12 cellular contexts compared by ENCODE assay signal in genomic region chr3:30435950-30436349, GRCh38.
DNase-seq lines count a peak whose midpoint lies in the region; ATAC-seq and TF ChIP-seq lines count a peak whose summit lies in the region.
"Had no signal": no experiment of that assay in that cellular context is flagged by ENCODE, and none has a peak within 500 bp of the region (broad histone marks: within the 10 kb centered on the region; RNA-seq: fewer than 3 reads in every experiment).

No MANE protein-coding gene starts in this region.

- H3K36me3 Mint-ChIP-seq in activated naive CD4-positive, alpha-beta T cell treated with anti-CD3 and anti-CD28 coated beads for 36 hours (ENCODE audit: low read depth) = peaks cover 2% of the 10 kb centered on the region
- no peaks in the 10 kb centered on the region for H3K36me3 Mint-ChIP-seq in T-helper 1 cell treated with Interleukin-12 subunit alpha and Interleukin-12 subunit beta and Interleukin-4 antibody, amounts not matched to agents 30 μg/mL and 1 μg/mL, for 36 hours (ENCODE audit: low read depth)

- TF ChIP-seq EP300 in gastroesophageal sphincter (IDR thresholded peaks at IDR 0.05) = no peak
- TF ChIP-seq EP300 in suprapubic skin (IDR thresholded peaks at IDR 0.05) = no peak

- peak overlapping the region in 1 of 2 donors; percentile 8 for H3K4me3 ChIP-seq in gastroesophageal sphincter
- H3K4me3 ChIP-seq in suprapubic skin = peak overlapping the region; percentile 1
- H3K4me3 ChIP-seq: mucosa of descending colon, SJSA1, upper lobe of left lung had no signal

- TF ChIP-seq CTCF in gastroesophageal sphincter (IDR thresholded peaks at IDR 0.05) = no peak
- no peak for TF ChIP-seq CTCF in suprapubic skin (IDR thresholded peaks at IDR 0.05)

- H3K27ac Mint-ChIP-seq in activated naive CD4-positive, alpha-beta T cell treated with anti-CD3 and anti-CD28 coated beads for 36 hours = no peak overlapping the region
- H3K27ac Mint-ChIP-seq in T-helper 1 cell treated with Interleukin-12 subunit alpha and Interleukin-12 subunit beta and Interleukin-4 antibody, amounts not matched to agents 30 μg/mL and 1 μg/mL, for 36 hours = no peak overlapping the region

- no peaks in the 10 kb centered on the region for H3K27me3 Mint-ChIP-seq in activated naive CD4-positive, alpha-beta T cell treated with anti-CD3 and anti-CD28 coated beads for 36 hours (ENCODE audit: low read depth)
- H3K27me3 Mint-ChIP-seq in T-helper 1 cell treated with Interleukin-12 subunit alpha and Interleukin-12 subunit beta and Interleukin-4 antibody, amounts not matched to agents 30 μg/mL and 1 μg/mL, for 36 hours (ENCODE audit: low read depth) = no peaks in the 10 kb centered on the region

- H3K4me1 ChIP-seq in gastroesophageal sphincter (peaks cover 8 to 55% (median 40%) of the 10 kb centered on the region in 3 donors), suprapubic skin (peaks cover 6% of the 10 kb centered on the region)

- H3K9me3 Mint-ChIP-seq in activated naive CD4-positive, alpha-beta T cell treated with anti-CD3 and anti-CD28 coated beads for 36 hours = no peaks in the 10 kb centered on the region
- H3K9me3 Mint-ChIP-seq in T-helper 1 cell treated with Interleukin-12 subunit alpha and Interleukin-12 subunit beta and Interleukin-4 antibody, amounts not matched to agents 30 μg/mL and 1 μg/mL, for 36 hours = peaks cover 4% of the 10 kb centered on the region

- peak overlapping the region; percentile 60 to 99 (median 81) for H3K27ac ChIP-seq in gastroesophageal sphincter
- H3K27ac ChIP-seq in suprapubic skin = peak overlapping the region; percentile 27
- H3K27ac ChIP-seq: SJSA1 had no signal

- 49 to 66% methylated on average over 6 of the region's 6 CpGs for WGBS in gastroesophageal sphincter (ENCODE audit: low coverage in 1 of 2), 2 donors
- WGBS in suprapubic skin = 51% methylated on average over 6 of the region's 6 CpGs

- H3K36me3 ChIP-seq in gastroesophageal sphincter (no peaks in the 10 kb centered on the region), suprapubic skin (no peaks in the 10 kb centered on the region)
- H3K36me3 ChIP-seq: SJSA1, upper lobe of left lung had no signal

- CTCF ChIA-PET in activated naive CD4-positive, alpha-beta T cell treated with anti-CD3 and anti-CD28 coated beads for 36 hours (lab: Charles Lee) = interaction anchor here (1.3 to 1.4 kb wide), 2 partner anchors 67 to 117 kb away, joined by 3 read pairs; no protein-coding TSS in a partner anchor

- H3K4me3 Mint-ChIP-seq in activated naive CD4-positive, alpha-beta T cell treated with anti-CD3 and anti-CD28 coated beads for 36 hours = peak overlapping the region; percentile 57
- H3K4me3 Mint-ChIP-seq in T-helper 1 cell treated with Interleukin-12 subunit alpha and Interleukin-12 subunit beta and Interleukin-4 antibody, amounts not matched to agents 30 μg/mL and 1 μg/mL, for 36 hours = peak overlapping the region; percentile 56

- intact Hi-C loops in activated naive CD4-positive, alpha-beta T cell treated with anti-CD3 and anti-CD28 coated beads for 36 hours (cut with micrococcal nuclease) = loop anchor here (2.0 kb wide), 1 partner anchor 163 kb away; no protein-coding TSS in a partner anchor

- H3K27me3 ChIP-seq in gastroesophageal sphincter (no peaks in the 10 kb centered on the region), suprapubic skin (no peaks in the 10 kb centered on the region)
- H3K27me3 ChIP-seq: SJSA1, upper lobe of left lung had no signal

- TF ChIP-seq POLR2A in gastroesophageal sphincter (IDR thresholded peaks at IDR 0.05) (no peak), suprapubic skin (IDR thresholded peaks at IDR 0.05) (no peak)

- DNase-seq in activated naive CD4-positive, alpha-beta T cell treated with anti-CD3 and anti-CD28 coated beads for 36 hours = peak; percentile 11
- DNase-seq in activated naive CD4-positive, alpha-beta T cell (lab: John Stamatoyannopoulos, UW) = no peak
- DNase-seq in suprapubic skin (ENCODE audit: low spot score in 2 of 2) (no peak), NOMO-1 treated with dmso at 0.1 percent for 144 hours (lab: John Stamatoyannopoulos, UW; ENCODE audit: unreplicated experiment) (no peak)
- DNase-seq: hypothalamus, mucosa of descending colon, upper lobe of left lung had no signal

- H3K9me3 ChIP-seq in gastroesophageal sphincter = no peaks in the 10 kb centered on the region
- no peaks in the 10 kb centered on the region for H3K9me3 ChIP-seq in suprapubic skin
- H3K9me3 ChIP-seq: mucosa of descending colon, SJSA1, upper lobe of left lung had no signal

- no peak for ATAC-seq in gastroesophageal sphincter
- no peak for ATAC-seq in HG03342 (IDR thresholded peaks at IDR 0.05; ENCODE audit: unreplicated experiment)
- ATAC-seq in GM18858 (IDR thresholded peaks at IDR 0.05; ENCODE audit: unreplicated experiment) = no peak
- ATAC-seq: mucosa of descending colon had no signal

- H3K4me1 Mint-ChIP-seq in activated naive CD4-positive, alpha-beta T cell treated with anti-CD3 and anti-CD28 coated beads for 36 hours (ENCODE audit: low read depth) = peaks cover 26% of the 10 kb centered on the region
- H3K4me1 Mint-ChIP-seq in T-helper 1 cell treated with Interleukin-12 subunit alpha and Interleukin-12 subunit beta and Interleukin-4 antibody, amounts not matched to agents 30 μg/mL and 1 μg/mL, for 36 hours (ENCODE audit: low read depth) = peaks cover 11% of the 10 kb centered on the region
